In the genomic region with DNA sequence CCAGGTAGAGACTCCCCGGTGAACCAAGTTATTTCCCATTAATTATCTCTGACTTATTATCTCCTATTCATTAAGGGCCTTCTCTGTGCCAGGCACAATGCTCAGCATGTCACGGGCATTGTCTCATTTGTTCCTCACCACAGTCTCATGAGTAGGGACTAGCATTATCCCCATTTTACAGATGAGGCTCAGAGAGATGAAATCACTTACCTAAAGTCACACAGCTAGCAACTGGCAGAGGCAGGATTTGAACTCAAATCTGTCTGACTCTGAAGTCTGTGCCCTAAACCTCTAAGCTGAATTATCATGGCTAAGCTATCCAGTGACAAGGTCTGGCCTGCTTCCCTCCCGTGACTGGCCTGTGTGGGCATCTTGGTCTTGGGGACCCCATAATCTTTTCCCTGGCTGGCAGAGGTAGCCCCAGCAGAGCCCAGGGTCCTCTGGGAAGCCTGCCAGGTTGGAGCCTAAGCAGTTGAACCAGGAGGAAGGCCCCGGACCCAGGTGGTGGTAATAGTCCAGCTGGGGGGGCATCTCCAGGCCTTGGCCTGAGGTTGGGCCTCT, we compare ENCODE assay signal across 9 cellular contexts. TPM values are rescaled to one million over a fixed set of nuclear protein-coding genes. Genes with fewer than 3 reads are reported as not detected.
A peak's percentile ranks its signal among the peaks of the same experiment; 100 is the strongest.
DNase-seq lines count a peak whose midpoint lies in the region; ATAC-seq and TF ChIP-seq lines count a peak whose summit lies in the region.
"Had no signal": no experiment of that assay in that cellular context is flagged by ENCODE, and none has a peak within 500 bp of the region (broad histone marks: within the 10 kb centered on the region; RNA-seq: fewer than 3 reads in every experiment).

No MANE protein-coding gene starts in this region.

- peaks cover 0 to 10% of the 10 kb centered on the region in 2 donors for H3K36me3 Mint-ChIP-seq in naive B cell

- BruUV-seq in A673 (replicated peaks; lab: Mats Ljungman, UMichigan): no TSS peak

- POLR2A ChIA-PET in A673 (lab: Charles Lee; ENCODE audit: low non-redundant PET) (interaction anchor here (0.6 to 0.7 kb wide), 2 partner anchors 27 to 237 kb away, joined by 3 to 4 read pairs; no protein-coding TSS in a partner anchor), GM10248 (lab: Yijun Ruan, JAX) (interaction anchor here (0.6 to 2.9 kb wide), 4 partner anchors 9 to 166 kb away, joined by 3 to 30 read pairs (median 4); a partner anchor contains a TSS)

- CTCF ChIA-PET in A673 (lab: Charles Lee) (interaction anchor here (0.7 to 1.4 kb wide), 2 partner anchors 11 to 26 kb away, joined by 3 to 4 read pairs; a partner anchor contains a TSS), GM10248 (lab: Yijun Ruan, JAX) (interaction anchor here (0.8 to 8.3 kb wide), 16 partner anchors 9 to 290 kb away, joined by 3 to 106 read pairs (median 4); a partner anchor contains a TSS)

- intact Hi-C loops in A673 (cut with micrococcal nuclease; ENCODE audit: unreplicated experiment): no loop called here

- H3K27me3 Mint-ChIP-seq in naive B cell: no peaks in the 10 kb centered on the region

- ATAC-seq in naive B cell (ENCODE audit: low read depth in 2 of 2): no peak
- ATAC-seq in HG03457 (IDR thresholded peaks at IDR 0.05; ENCODE audit: unreplicated experiment): no peak

- H3K4me1 ChIP-seq in A673 (ENCODE audit: insufficient read depth, low read length, poor library complexity, severe bottlenecking): peaks cover 38% of the 10 kb centered on the region

- TF ChIP-seq CTCF in A673 (conservative IDR thresholded peaks at IDR 0.05; ENCODE audit: low read depth, low read length): no peak
- no peak for TF ChIP-seq CTCF in GM10248 (IDR thresholded peaks at IDR 0.05; ENCODE audit: control extremely low read depth, extremely low read depth, low read depth, missing control alignments)

- H3K9me3 ChIP-seq in A673 (ENCODE audit: low read depth, low read length, poor library complexity, severe bottlenecking) (no peaks in the 10 kb centered on the region), KOPT-K1 (ENCODE audit: insufficient read depth, low read length, poor library complexity, severe bottlenecking) (no peaks in the 10 kb centered on the region)

- peaks cover 58 to 73% (median 67%) of the 10 kb centered on the region in 3 donors for H3K4me1 Mint-ChIP-seq in naive B cell

- peak overlapping the region in 6 of 8 donors; percentile 75 to 91 (median 83) for H3K4me3 Mint-ChIP-seq in naive B cell

- DNase-seq in A673 (ENCODE audit: low spot score) (no peak), caudate nucleus (lab: John Stamatoyannopoulos, UW) (no peak), naive B cell (no peak), DMS53 treated with DMSO at 0.1 percent for 48 hours (lab: John Stamatoyannopoulos, UW; ENCODE audit: unreplicated experiment) (no peak), NCI-H187 (lab: John Stamatoyannopoulos, UW) (no peak), GM10248 (ENCODE audit: extremely low spot score) (no peak)
- DNase-seq: NCI-H446 had no signal

- H3K9me3 Mint-ChIP-seq in naive B cell: peaks cover 0 to 4% (median 0%) of the 10 kb centered on the region in 7 donors

- no peaks in the 10 kb centered on the region for H3K27me3 ChIP-seq in A673 (replicated peaks; ENCODE audit: insufficient read depth, low read depth, low read length, poor library complexity)

- H3K36me3 ChIP-seq in A673 (ENCODE audit: insufficient read depth, low read length, poor library complexity, severe bottlenecking) (no peaks in the 10 kb centered on the region), KOPT-K1 (ENCODE audit: insufficient read depth, low read length) (peaks cover 29% of the 10 kb centered on the region; the same call in 1 of the 2 replicates)

- peak overlapping the region; percentile 93 for H3K27ac ChIP-seq in A673 (ENCODE audit: low read depth, low read length, poor library complexity, severe bottlenecking)
- peak overlapping the region; percentile 87 for H3K27ac ChIP-seq in KOPT-K1 (ENCODE audit: low read depth, low read length, poor library complexity, severe bottlenecking)
- peak overlapping the region; percentile 98 for H3K27ac ChIP-seq in caudate nucleus (ENCODE audit: low read depth, low read length)

- peak overlapping the region; percentile 45 for H3K4me3 ChIP-seq in A673 (ENCODE audit: low read depth, low read length, poor library complexity, severe bottlenecking)

- H3K27ac Mint-ChIP-seq in naive B cell: peak overlapping the region in 5 of 6 donors; percentile 67 to 98 (median 86)

RNA-seq across cellular contexts. Expression of a gene that starts 4.5 kb away (rescaled TPM):
- total RNA-seq in A673 (2021): 192 and 206 TPM in 2 replicates
- 10 to 100 TPM in 1 of 6 donors, 1 to 10 TPM in 5; 2.6 to 12.5 (median 5.3) TPM for polyA plus RNA-seq in naive B cell (ENCODE audit: low read depth in 6 of 6)

RNA-seq across cellular contexts. Expression of a gene that starts 11.2 kb away (rescaled TPM):
- total RNA-seq in A673 (2021): 86.5 and 86.6 TPM in 2 replicates
- polyA plus RNA-seq in naive B cell (ENCODE audit: low read depth in 6 of 6): 100 to 1,000 TPM; 103 to 185 (median 109) TPM

RNA-seq across cellular contexts. Expression of a gene that starts 35.4 kb away (rescaled TPM):
- 0.22 and 0.24 TPM in 2 replicates for total RNA-seq in A673 (2021)
- under 1 TPM in 3 of 6 donors, not detected in 3; 0.10 to 0.25 (median 0.19) TPM for polyA plus RNA-seq in naive B cell (ENCODE audit: low read depth in 6 of 6)
